Comparison of ENCODE assay signal across 8 cellular contexts in the genomic region with DNA sequence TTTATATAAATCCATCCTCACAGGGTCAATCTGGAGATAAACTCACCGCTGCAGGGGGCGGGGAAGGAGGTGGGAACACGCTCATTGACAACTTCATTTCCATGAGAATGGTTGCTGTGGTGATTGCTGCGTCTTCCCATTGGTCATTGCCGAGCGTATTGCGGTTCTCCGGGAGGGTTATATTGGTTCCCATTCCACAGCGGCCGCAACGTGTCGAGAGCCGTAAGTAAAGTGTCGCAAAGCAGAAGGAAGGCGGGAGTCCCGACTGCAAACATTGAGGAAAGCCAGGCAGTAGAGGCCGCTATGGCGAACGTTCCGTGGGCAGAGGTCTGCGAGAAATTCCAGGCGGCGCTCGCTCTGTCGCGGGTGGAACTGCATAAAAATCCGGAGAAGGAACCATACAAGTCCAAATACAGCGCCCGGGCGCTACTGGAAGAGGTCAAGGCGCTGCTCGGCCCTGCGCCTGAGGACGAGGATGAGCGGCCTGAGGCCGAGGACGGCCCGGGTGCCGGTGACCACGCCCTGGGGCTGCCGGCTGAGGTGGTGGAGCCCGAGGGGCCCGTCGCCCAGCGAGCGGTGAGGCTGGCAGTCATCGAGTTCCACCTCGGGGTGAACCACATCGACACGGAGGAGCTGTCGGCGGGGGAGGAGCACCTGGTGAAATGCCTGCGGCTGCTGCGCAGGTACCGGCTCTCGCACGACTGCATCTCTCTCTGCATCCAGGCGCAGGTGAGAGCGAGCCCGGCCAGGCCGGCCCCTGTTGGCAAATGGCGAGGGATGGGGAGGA. TPM values are rescaled to one million over a fixed set of nuclear protein-coding genes. Genes with fewer than 3 reads are reported as not detected.
A peak's percentile ranks its signal among the peaks of the same experiment; 100 is the strongest.
DNase-seq lines count a peak whose midpoint lies in the region; ATAC-seq and TF ChIP-seq lines count a peak whose summit lies in the region.

A gene with protein sequence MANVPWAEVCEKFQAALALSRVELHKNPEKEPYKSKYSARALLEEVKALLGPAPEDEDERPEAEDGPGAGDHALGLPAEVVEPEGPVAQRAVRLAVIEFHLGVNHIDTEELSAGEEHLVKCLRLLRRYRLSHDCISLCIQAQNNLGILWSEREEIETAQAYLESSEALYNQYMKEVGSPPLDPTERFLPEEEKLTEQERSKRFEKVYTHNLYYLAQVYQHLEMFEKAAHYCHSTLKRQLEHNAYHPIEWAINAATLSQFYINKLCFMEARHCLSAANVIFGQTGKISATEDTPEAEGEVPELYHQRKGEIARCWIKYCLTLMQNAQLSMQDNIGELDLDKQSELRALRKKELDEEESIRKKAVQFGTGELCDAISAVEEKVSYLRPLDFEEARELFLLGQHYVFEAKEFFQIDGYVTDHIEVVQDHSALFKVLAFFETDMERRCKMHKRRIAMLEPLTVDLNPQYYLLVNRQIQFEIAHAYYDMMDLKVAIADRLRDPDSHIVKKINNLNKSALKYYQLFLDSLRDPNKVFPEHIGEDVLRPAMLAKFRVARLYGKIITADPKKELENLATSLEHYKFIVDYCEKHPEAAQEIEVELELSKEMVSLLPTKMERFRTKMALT (plus strand): TSS at position 274 of the 787 bp plus-strand sequence. CDS start 30 bp downstream, at position 304.

- H4K20me1 ChIP-seq in PC-9 (ENCODE audit: insufficient read depth) = peaks cover 15% of the 10 kb centered on the region

- DNase-seq in DMS153 treated with DMSO at 0.1 percent for 48 hours (lab: John Stamatoyannopoulos, UW; ENCODE audit: unreplicated experiment) (peak; percentile 92), PC-9 (peak; percentile 94 to 97), epithelial cell of proximal tubule (ENCODE audit: low read depth) (peak; percentile 87), mucosa of gallbladder (ENCODE audit: low spot score) (peak; percentile 97)
- peak; percentile 80 for DNase-seq in activated T-cell treated with anti-CD3 and anti-CD28 coated beads, Interleukin-2, amount 50 U/mL, for 1 hour
- DNase-seq in stimulated activated CD8-positive, alpha-beta memory T cell treated with anti-CD3 and anti-CD28 coated beads, Interleukin-4, amount 100 ng/mL, for 4 hours (ENCODE audit: low read depth in 2 of 2, low spot score in 1 of 2) = peak; percentile 33 to 60

- peaks cover 48% of the 10 kb centered on the region for H3F3A ChIP-seq in PC-9 (ENCODE audit: insufficient read depth, low read depth)

- peak within 1 kb of the TSS; percentile 76 for H3K4me2 ChIP-seq in PC-9

- H3K4me1 Mint-ChIP-seq in IgD-negative memory B cell = peaks cover 28 to 38% (median 29%) of the 10 kb centered on the region in 3 donors

- intact Hi-C loops in PC-9 (cut with micrococcal nuclease; ENCODE audit: unreplicated experiment) = loop anchor here (1.0 to 5.0 kb wide), 3 partner anchors 136 to 419 kb away; a partner anchor contains a TSS

- peaks cover 44% of the 10 kb centered on the region for H3K79me2 ChIP-seq in PC-9 (ENCODE audit: low read depth)

- ATAC-seq in GM21529 (IDR thresholded peaks at IDR 0.05; ENCODE audit: unreplicated experiment) = peak; percentile 75

- peaks cover 19% of the 10 kb centered on the region for H3K4me1 ChIP-seq in PC-9 (replicated peaks; ENCODE audit: insufficient read depth)

- H3K27ac ChIP-seq in PC-9 = 0 out of 2 replicates have a peak within 1 kb of the TSS, but pooled peaks have one; percentile 20

- no peaks in the 10 kb centered on the region for H3K27me3 ChIP-seq in PC-9 (ENCODE audit: insufficient read depth, low read depth)

- TF ChIP-seq CTCF in PC-9 (conservative IDR thresholded peaks at IDR 0.05) (peak; percentile 62; the same call in 1 of the 2 replicates), epithelial cell of proximal tubule (conservative IDR thresholded peaks at IDR 0.05; ENCODE audit: low read depth, low read length) (peak; percentile 42)

- peak within 1 kb of the TSS; percentile 92 to 99 (median 98) for H3K4me3 Mint-ChIP-seq in IgD-negative memory B cell

- H3K4me3 ChIP-seq in PC-9 = peak within 1 kb of the TSS; percentile 84
- peak within 1 kb of the TSS; percentile 79 for H3K4me3 ChIP-seq in epithelial cell of proximal tubule (ENCODE audit: low read depth, low read length)

- H3K27ac Mint-ChIP-seq in IgD-negative memory B cell = peak within 1 kb of the TSS; percentile 74 to 94 (median 92)

- peak within 1 kb of the TSS; percentile 91 for H2AFZ ChIP-seq in PC-9

- H3K27me3 Mint-ChIP-seq in IgD-negative memory B cell = no peaks in the 10 kb centered on the region

- CTCF ChIA-PET in PC-9 (lab: Charles Lee) = interaction anchor here (0.6 to 0.9 kb wide), 2 partner anchors 166 to 397 kb away, joined by 3 to 4 read pairs; no protein-coding TSS in a partner anchor

- no peaks in the 10 kb centered on the region for H3K36me3 Mint-ChIP-seq in IgD-negative memory B cell

- no peaks in the 10 kb centered on the region for H3K9me3 Mint-ChIP-seq in IgD-negative memory B cell

- H3K36me3 ChIP-seq in PC-9 (ENCODE audit: low read depth) = peaks cover 10% of the 10 kb centered on the region; the same call in 1 of the 2 replicates

- POLR2A ChIA-PET in PC-9 (lab: Charles Lee; ENCODE audit: unreplicated experiment) = interaction anchor here (0.6 kb wide), 1 partner anchor 581 kb away, joined by 3 read pairs; no protein-coding TSS in a partner anchor

- no peaks in the 10 kb centered on the region for H3K9me3 ChIP-seq in PC-9 (ENCODE audit: insufficient read depth, low read depth)

- BruUV-seq in PC-9 (replicated peaks; lab: Mats Ljungman, UMichigan) = TSS peak; percentile 51

- no peaks in the 10 kb centered on the region for H3K9me2 ChIP-seq in PC-9 (ENCODE audit: insufficient read depth)

RNA-seq across cellular contexts. Expression of the gene that starts here (rescaled TPM):
- 2.9 TPM for polyA plus RNA-seq in IgD-negative memory B cell
- total RNA-seq in PC-9 (2021) = 26.0 and 30.1 TPM in 2 replicates
- 51.4 and 69.2 TPM in 2 replicates for total RNA-seq in epithelial cell of proximal tubule
- 27.7 TPM for total RNA-seq in mucosa of gallbladder

Comparison
In these comparisons a context has a peak if more than half of its experiments do, and no peak if none do; other contexts are left out.
1. Peak in every context shown above with its lines: DNase-seq, ATAC-seq, H3K4me3 ChIP-seq and H3K27ac ChIP-seq.
2. DNase-seq: peak in every context shown above with its lines; median percentile 97 in mucosa of gallbladder; 96 in PC-9; 92 in DMS153 treated with DMSO at 0.1 percent for 48 hours; 87 in epithelial cell of proximal tubule; 80 in activated T-cell treated with anti-CD3 and anti-CD28 coated beads, Interleukin-2, amount 50 U/mL, for 1 hour; 46 in stimulated activated CD8-positive, alpha-beta memory T cell treated with anti-CD3 and anti-CD28 coated beads, Interleukin-4, amount 100 ng/mL, for 4 hours.